In the genomic region with DNA sequence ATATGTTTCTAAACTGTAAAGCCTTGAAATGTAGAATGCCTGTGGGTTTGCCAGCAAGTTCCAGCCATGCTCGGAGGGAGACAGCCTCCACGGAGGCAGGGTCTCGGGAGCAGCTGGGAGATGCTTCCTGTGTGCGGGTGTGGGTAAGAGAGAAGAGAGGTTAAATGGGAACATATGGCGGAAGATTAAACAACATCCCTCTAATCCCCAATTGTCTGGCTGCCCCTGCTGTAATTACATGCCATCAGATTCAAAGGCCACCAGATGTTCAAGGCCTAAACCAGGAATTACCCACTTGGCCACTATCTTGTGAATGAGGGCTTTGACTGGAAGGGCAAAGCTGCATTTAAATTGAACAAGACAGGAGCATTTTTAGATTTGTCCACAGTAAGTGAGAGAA, we compare ENCODE assay signal across 20 cellular contexts.
"Had no signal": no experiment of that assay in that cellular context is flagged by ENCODE, and none has a peak within 500 bp of the region (broad histone marks: within the 10 kb centered on the region; RNA-seq: fewer than 3 reads in every experiment).

No MANE protein-coding gene starts in this region.

- H3K4me3 ChIP-seq: esophagus muscularis mucosa, gastroesophageal sphincter, heart right ventricle, pancreas, right lobe of liver, smooth muscle cell had no signal

- H3K36me3 ChIP-seq: esophagus muscularis mucosa, gastroesophageal sphincter, heart right ventricle, neutrophil, pancreas, right lobe of liver had no signal

- H3K27me3 ChIP-seq: esophagus muscularis mucosa, neutrophil, right lobe of liver had no signal

- H3K27ac ChIP-seq: esophagus muscularis mucosa, gastroesophageal sphincter, heart right ventricle, neutrophil, pancreas, right lobe of liver, VCaP had no signal

- DNase-seq: activated CD4-positive, alpha-beta T cell treated with anti-CD3 and anti-CD28 coated beads for 1 hour; activated gamma-delta T cell; activated T-cell treated with anti-CD3 and anti-CD28 coated beads, Interleukin-2, amount 50 U/mL, for 72 hours; effector CD8-positive, alpha-beta T cell; heart right ventricle; immature natural killer cell; mesenchymal stem cell; naive thymus-derived CD4-positive, alpha-beta T cell; pancreas; right lobe of liver; stimulated activated CD4-positive, alpha-beta T cell treated with anti-CD3 and anti-CD28 coated beads, Interleukin-4, amount 100 ng/mL, for 4 hours; stimulated activated naive B cell treated with anti-CD40 and anti-IgM and Interleukin-4, amounts not matched to agents 10 μg/mL and 1 μg/mL and 100 μg/mL, for 72 hours; T-helper 2 cell had no signal

- H3K9me3 ChIP-seq: esophagus muscularis mucosa, gastroesophageal sphincter, neutrophil, pancreas, right lobe of liver had no signal

- H3K27me3 Mint-ChIP-seq: dendritic cell treated with granulocyte-macrophage colony-stimulating factor and Interleukin-4, amounts not matched to agents 40 ng/mL and 50 ng/mL, for 4 days had no signal

- H3K4me1 ChIP-seq: esophagus muscularis mucosa, gastroesophageal sphincter, heart right ventricle, pancreas, right lobe of liver had no signal

- H3K36me3 Mint-ChIP-seq: activated naive CD4-positive, alpha-beta T cell treated with anti-CD3 and anti-CD28 coated beads, Interleukin-2, amount 50 U/mL, for 24 hours; immature natural killer cell; stimulated activated naive B cell treated with anti-CD40 and anti-IgM and Interleukin-4, amounts not matched to agents 10 μg/mL and 1 μg/mL and 100 μg/mL, for 72 hours had no signal

- H3K4me3 Mint-ChIP-seq: activated naive CD4-positive, alpha-beta T cell treated with anti-CD3 and anti-CD28 coated beads, Interleukin-2, amount 50 U/mL, for 24 hours; activated T-cell treated with anti-CD3 and anti-CD28 coated beads, Interleukin-2, amount 50 U/mL, for 72 hours; immature natural killer cell; naive thymus-derived CD4-positive, alpha-beta T cell; stimulated activated naive B cell treated with anti-CD40 and anti-IgM and Interleukin-4, amounts not matched to agents 10 μg/mL and 1 μg/mL and 100 μg/mL, for 72 hours had no signal

- H3K4me1 Mint-ChIP-seq: activated naive CD4-positive, alpha-beta T cell treated with anti-CD3 and anti-CD28 coated beads, Interleukin-2, amount 50 U/mL, for 24 hours; immature natural killer cell; naive thymus-derived CD4-positive, alpha-beta T cell; stimulated activated naive B cell treated with anti-CD40 and anti-IgM and Interleukin-4, amounts not matched to agents 10 μg/mL and 1 μg/mL and 100 μg/mL, for 72 hours had no signal

- H3K27ac Mint-ChIP-seq: activated T-cell treated with anti-CD3 and anti-CD28 coated beads, Interleukin-2, amount 50 U/mL, for 72 hours; dendritic cell treated with granulocyte-macrophage colony-stimulating factor and Interleukin-4, amounts not matched to agents 40 ng/mL and 50 ng/mL, for 4 days; immature natural killer cell; naive thymus-derived CD4-positive, alpha-beta T cell; stimulated activated naive B cell treated with anti-CD40 and anti-IgM and Interleukin-4, amounts not matched to agents 10 μg/mL and 1 μg/mL and 100 μg/mL, for 72 hours had no signal

- H3K9me3 Mint-ChIP-seq: activated naive CD4-positive, alpha-beta T cell treated with anti-CD3 and anti-CD28 coated beads, Interleukin-2, amount 50 U/mL, for 24 hours; activated T-cell treated with anti-CD3 and anti-CD28 coated beads, Interleukin-2, amount 50 U/mL, for 72 hours; dendritic cell treated with granulocyte-macrophage colony-stimulating factor and Interleukin-4, amounts not matched to agents 40 ng/mL and 50 ng/mL, for 4 days; immature natural killer cell; naive thymus-derived CD4-positive, alpha-beta T cell had no signal

- H3K4me2 ChIP-seq: smooth muscle cell had no signal
